ENCODE assay signal across 8 cellular contexts in genomic region chr5:82312373-82312856, GRCh38. TPM values are rescaled to one million over a fixed set of nuclear protein-coding genes. Genes with fewer than 3 reads are reported as not detected.
DNase-seq lines count a peak whose midpoint lies in the region; ATAC-seq, FAIRE-seq and TF ChIP-seq lines count a peak whose summit lies in the region.

No MANE protein-coding gene starts in this region.

- ATAC-seq in body of pancreas: no peak
- no peak for ATAC-seq in HG03097 (IDR thresholded peaks at IDR 0.05; ENCODE audit: low FRiP score, unreplicated experiment)

- TF ChIP-seq POLR2A in Peyer's patch (IDR thresholded peaks at IDR 0.05) (no peak), body of pancreas (IDR thresholded peaks at IDR 0.05) (no peak)

- H3K4me1 ChIP-seq in Peyer's patch (peaks cover 0 to 4% (median 0%) of the 10 kb centered on the region in 4 donors), body of pancreas (no peaks in the 10 kb centered on the region)

- intact Hi-C loops in body of pancreas (cut with DNase I): no loop called here

- peak; percentile 86 for DNase-seq in KBM-7
- peak in 2 of 3 donors; percentile 58 to 77 for DNase-seq in Peyer's patch
- peak; percentile 25 to 39 (median 32) for DNase-seq in body of pancreas
- peak; percentile 72 for DNase-seq in iPS-NIHi11 (ENCODE audit: low spot score)
- DNase-seq in stimulated activated CD4-positive, alpha-beta T cell treated with anti-CD3 and anti-CD28 coated beads, Interleukin-1b, Interleukin-23, amount 100 ng/mL, for 48 hours: peak; percentile 37
- no peak for DNase-seq in RCC 7860 (ENCODE audit: low spot score)

- no peaks in the 10 kb centered on the region for H3K9me3 ChIP-seq in Peyer's patch
- H3K9me3 ChIP-seq in body of pancreas: no peaks in the 10 kb centered on the region

- FAIRE-seq in G401.6 (lab: Jason Lieb, UNC): peak; percentile 88
- no peak for FAIRE-seq in RCC 7860 (lab: Jason Lieb, UNC)

- H3K4me3 ChIP-seq in Peyer's patch: no peak overlapping the region
- H3K4me3 ChIP-seq in body of pancreas: no peak overlapping the region

- H3K36me3 ChIP-seq in Peyer's patch (no peaks in the 10 kb centered on the region), body of pancreas (replicated peaks in 1 of 2; ENCODE audit: insufficient read depth in 1 of 2, low read depth in 2 of 2) (no peaks in the 10 kb centered on the region)

- in situ Hi-C loops in KBM-7 (cut with MboI; ENCODE audit: low pct_unique_long_range_greater_than_20kb, low sequenced_read_pairs): no loop called here

- H3K27me3 ChIP-seq in Peyer's patch (no peaks in the 10 kb centered on the region), body of pancreas (no peaks in the 10 kb centered on the region)

- 52 to 59% methylated on average over 17 of the region's 17 CpGs for WGBS in body of pancreas, 2 donors

- H3K27ac ChIP-seq in Peyer's patch: peak overlapping the region in 1 of 4 donors; percentile 3
- no peak overlapping the region for H3K27ac ChIP-seq in body of pancreas

- peak in 4 of 6 experiments; percentile 43 to 82 (median 70) for TF ChIP-seq CTCF in Peyer's patch (IDR thresholded peaks at IDR 0.05)
- TF ChIP-seq CTCF in body of pancreas (IDR thresholded peaks at IDR 0.05): peak in 4 of 7 experiments; percentile 34 to 39 (median 38)

RNA-seq across cellular contexts. Expression of gene RPS23, which starts 34.3 kb away (rescaled TPM):
- total RNA-seq in Peyer's patch: 1,000 to 10,000 TPM; 1,011 to 2,656 (median 1,224) TPM
- total RNA-seq in body of pancreas: 1,000 to 10,000 TPM in 1 of 2 donors, 100 to 1,000 TPM in 1; 953 to 1,329 TPM
